In genomic region chr2:234625626-234626253, GRCh38 we compare ENCODE assay signal across 24 cellular contexts.
"Had no signal": no experiment of that assay in that cellular context is flagged by ENCODE, and none has a peak within 500 bp of the region (broad histone marks: within the 10 kb centered on the region; RNA-seq: fewer than 3 reads in every experiment).

No MANE protein-coding gene starts in this region.

- H3K27me3 ChIP-seq: neural progenitor cell, pancreas, upper lobe of left lung, vagina had no signal

- H3K4me2 ChIP-seq: neural progenitor cell had no signal

- H3K36me3 ChIP-seq: esophagus squamous epithelium, left ventricle myocardium inferior, lower lobe of right lung, neural progenitor cell, pancreas, spleen, tibial artery, upper lobe of left lung, vagina had no signal

- H3K4me3 ChIP-seq: esophagus squamous epithelium, left ventricle myocardium inferior, lower lobe of right lung, neural progenitor cell, pancreas, spleen, tibial artery, upper lobe of left lung, vagina had no signal

- H2AFZ ChIP-seq: neural progenitor cell had no signal

- H3K36me3 Mint-ChIP-seq: memory B cell; natural killer cell treated with Interleukin-12 subunit alpha and Interleukin-12 subunit beta and Interleukin-15 and Interleukin-18, amount 100 ng/mL, for 72 hours; neural progenitor cell; stimulated activated memory B cell treated with anti-CD40 and anti-IgM and Interleukin-4, amounts not matched to agents 10 μg/mL and 1 μg/mL and 100 μg/mL, for 72 hours had no signal

- ATAC-seq: left cardiac atrium; lower lobe of right lung; right cardiac atrium; stimulated activated memory B cell treated with anti-CD40 and anti-IgM and Interleukin-4, amounts not matched to agents 10 μg/mL and 1 μg/mL and 100 μg/mL, for 72 hours had no signal

- H3K9me3 ChIP-seq: esophagus squamous epithelium, left ventricle myocardium inferior, lower lobe of right lung, pancreas, spleen, tibial artery, upper lobe of left lung, vagina had no signal

- H3K4me1 Mint-ChIP-seq: memory B cell; stimulated activated memory B cell treated with anti-CD40 and anti-IgM and Interleukin-4, amounts not matched to agents 10 μg/mL and 1 μg/mL and 100 μg/mL, for 72 hours had no signal

- H3K4me1 ChIP-seq: lower lobe of right lung, pancreas, tibial artery, upper lobe of left lung, vagina had no signal

- H3K27ac Mint-ChIP-seq: memory B cell; natural killer cell treated with Interleukin-12 subunit alpha and Interleukin-12 subunit beta and Interleukin-15 and Interleukin-18, amount 100 ng/mL, for 72 hours; neural progenitor cell; progenitor cell of endocrine pancreas; stimulated activated memory B cell treated with anti-CD40 and anti-IgM and Interleukin-4, amounts not matched to agents 10 μg/mL and 1 μg/mL and 100 μg/mL, for 72 hours; stimulated activated naive CD8-positive, alpha-beta T cell treated with anti-CD3 and anti-CD28 coated beads, Interleukin-15, Interleukin-2, amounts not matched to agents 100 ng/mL and 50 ng/mL, for 24 hours had no signal

- DNase-seq: dermis blood vessel endothelial cell; esophagus squamous epithelium; foreskin fibroblast; kidney; left cardiac atrium; left ventricle myocardium inferior; lower lobe of right lung; midbrain; nucleus accumbens; pancreas; right cardiac atrium; spleen; stimulated activated CD4-positive, alpha-beta T cell treated with anti-CD3 and anti-CD28 coated beads, Interleukin-15, amount 100 ng/mL, for 24 hours; stimulated activated CD4-positive, alpha-beta T cell treated with anti-CD3 and anti-CD28 coated beads, Interleukin-1b, Interleukin-23, amount 100 ng/mL, for 48 hours; stimulated activated CD4-positive, alpha-beta T cell treated with anti-CD3 and anti-CD28 coated beads, Interleukin-4, amount 100 ng/mL, for 24 hours; tibial artery; upper lobe of left lung had no signal

- H3K4me3 Mint-ChIP-seq: memory B cell; natural killer cell treated with Interleukin-12 subunit alpha and Interleukin-12 subunit beta and Interleukin-15 and Interleukin-18, amount 100 ng/mL, for 72 hours; neural progenitor cell; stimulated activated memory B cell treated with anti-CD40 and anti-IgM and Interleukin-4, amounts not matched to agents 10 μg/mL and 1 μg/mL and 100 μg/mL, for 72 hours; stimulated activated naive CD8-positive, alpha-beta T cell treated with anti-CD3 and anti-CD28 coated beads, Interleukin-15, Interleukin-2, amounts not matched to agents 100 ng/mL and 50 ng/mL, for 24 hours had no signal

- H3K9me3 Mint-ChIP-seq: memory B cell; natural killer cell treated with Interleukin-12 subunit alpha and Interleukin-12 subunit beta and Interleukin-15 and Interleukin-18, amount 100 ng/mL, for 72 hours; neural progenitor cell; stimulated activated memory B cell treated with anti-CD40 and anti-IgM and Interleukin-4, amounts not matched to agents 10 μg/mL and 1 μg/mL and 100 μg/mL, for 72 hours; stimulated activated naive CD8-positive, alpha-beta T cell treated with anti-CD3 and anti-CD28 coated beads, Interleukin-15, Interleukin-2, amounts not matched to agents 100 ng/mL and 50 ng/mL, for 24 hours had no signal

- FAIRE-seq: kidney, pancreas had no signal

- H3K27ac ChIP-seq: esophagus squamous epithelium, left ventricle myocardium inferior, lower lobe of right lung, neural progenitor cell, pancreas, spleen, tibial artery, upper lobe of left lung, vagina had no signal

- H3K9ac ChIP-seq: neural progenitor cell had no signal

- H3K27me3 Mint-ChIP-seq: stimulated activated memory B cell treated with anti-CD40 and anti-IgM and Interleukin-4, amounts not matched to agents 10 μg/mL and 1 μg/mL and 100 μg/mL, for 72 hours had no signal
